Comparison of ENCODE assay signal across 7 cellular contexts in genomic region chr3:197661874-197662273, GRCh38.
DNase-seq lines count a peak whose midpoint lies in the region; ATAC-seq and TF ChIP-seq lines count a peak whose summit lies in the region.
"Not testable (repeated sequence)": the region's sequence is repeated elsewhere in the genome, so short reads cannot be mapped to it uniquely, and the experiment has no call there.

No MANE protein-coding gene starts in this region.

- H3K79me2 ChIP-seq in Karpas-422 (ENCODE audit: low read length), result not testable (repeated sequence)

- peak overlapping the region; percentile 19 for H3K27ac Mint-ChIP-seq in activated T-helper 2 cell treated with anti-CD3 and anti-CD28 coated beads, Interferon-gamma antibody, Interleukin-2, Interleukin-4, amounts not matched to agents 10 μg/mL and 5 μg/mL and 100 μg/mL, durations not matched to agents 14 hours and 24 hours and 36 hours
- H3K27ac Mint-ChIP-seq in endodermal cell; stimulated activated effector memory CD8-positive, alpha-beta T cell treated with anti-CD3 and anti-CD28 coated beads, Interleukin-12 subunit alpha, Interleukin-12 subunit beta, amount 100 ng/mL, for 72 hours: not testable (repeated sequence)

- not testable (repeated sequence) for H3K36me3 Mint-ChIP-seq in activated T-helper 2 cell treated with anti-CD3 and anti-CD28 coated beads, Interferon-gamma antibody, Interleukin-2, Interleukin-4, amounts not matched to agents 10 μg/mL and 5 μg/mL and 100 μg/mL, durations not matched to agents 14 hours and 24 hours and 36 hours (ENCODE audit: low read depth); endodermal cell (ENCODE audit: low read depth); stimulated activated effector memory CD8-positive, alpha-beta T cell treated with anti-CD3 and anti-CD28 coated beads, Interleukin-12 subunit alpha, Interleukin-12 subunit beta, amount 100 ng/mL, for 72 hours

- H3K4me3 Mint-ChIP-seq in activated T-helper 2 cell treated with anti-CD3 and anti-CD28 coated beads, Interferon-gamma antibody, Interleukin-2, Interleukin-4, amounts not matched to agents 10 μg/mL and 5 μg/mL and 100 μg/mL, durations not matched to agents 14 hours and 24 hours and 36 hours (ENCODE audit: low read depth); endodermal cell: not testable (repeated sequence)
- peak overlapping the region; percentile 45 for H3K4me3 Mint-ChIP-seq in stimulated activated effector memory CD8-positive, alpha-beta T cell treated with anti-CD3 and anti-CD28 coated beads, Interleukin-12 subunit alpha, Interleukin-12 subunit beta, amount 100 ng/mL, for 72 hours

- peaks cover 13% of the 10 kb centered on the region for H3K4me1 Mint-ChIP-seq in activated T-helper 2 cell treated with anti-CD3 and anti-CD28 coated beads, Interferon-gamma antibody, Interleukin-2, Interleukin-4, amounts not matched to agents 10 μg/mL and 5 μg/mL and 100 μg/mL, durations not matched to agents 14 hours and 24 hours and 36 hours (ENCODE audit: low read depth)
- not testable (repeated sequence) for H3K4me1 Mint-ChIP-seq in endodermal cell
- H3K4me1 Mint-ChIP-seq in stimulated activated effector memory CD8-positive, alpha-beta T cell treated with anti-CD3 and anti-CD28 coated beads, Interleukin-12 subunit alpha, Interleukin-12 subunit beta, amount 100 ng/mL, for 72 hours, result peaks cover 13% of the 10 kb centered on the region

- not testable (repeated sequence) for H3K9ac ChIP-seq in Karpas-422 (ENCODE audit: low read length); endodermal cell (ENCODE audit: extremely low read depth, low read length, poor library complexity, severe bottlenecking); neuronal stem cell (ENCODE audit: low read depth, low read length, poor library complexity)

- H3K9me2 ChIP-seq in Karpas-422 (replicated peaks; ENCODE audit: insufficient read depth, low read length), result not testable (repeated sequence)

- H3K27me3 ChIP-seq in Karpas-422 (ENCODE audit: low read length); endodermal cell (ENCODE audit: control insufficient read depth, insufficient read depth, low read length, poor library complexity, severe bottlenecking); neuronal stem cell (ENCODE audit: control insufficient read depth in 3 of 3, insufficient read depth in 3 of 3, low read depth in 1 of 3, low read length in 3 of 3): not testable (repeated sequence)

- H3K4me3 ChIP-seq in GM12865 (ENCODE audit: low read depth, low read length); Karpas-422 (ENCODE audit: low read length); endodermal cell (ENCODE audit: low read length); neuronal stem cell (ENCODE audit: low read length in 2 of 2): not testable (repeated sequence)

- not testable (repeated sequence) for TF ChIP-seq CTCF in GM12865 (IDR thresholded peaks at IDR 0.05; ENCODE audit: insufficient read depth, low read depth, low read length, missing control alignments); endodermal cell (conservative IDR thresholded peaks at IDR 0.05)

- H3K4me1 ChIP-seq in Karpas-422 (ENCODE audit: low read length), result peaks cover 13% of the 10 kb centered on the region
- not testable (repeated sequence) for H3K4me1 ChIP-seq in endodermal cell (ENCODE audit: control insufficient read depth, insufficient read depth, low read length); neuronal stem cell (ENCODE audit: control insufficient read depth in 2 of 2, insufficient read depth in 1 of 2, low read depth in 1 of 2, low read length in 2 of 2)

- not testable (repeated sequence) for H2BK120ac ChIP-seq in neuronal stem cell (ENCODE audit: low read depth, low read length)

- not testable (repeated sequence) for H3K36me3 ChIP-seq in Karpas-422 (ENCODE audit: insufficient read depth, low read length); endodermal cell (ENCODE audit: control insufficient read depth, insufficient read depth, low read length); neuronal stem cell (replicated peaks in 1 of 2; ENCODE audit: control insufficient read depth in 2 of 2, insufficient read depth in 2 of 2, low read length in 2 of 2)

- H2AFZ ChIP-seq in Karpas-422 (ENCODE audit: low read length), result not testable (repeated sequence)
- peak overlapping the region; percentile 45 for H2AFZ ChIP-seq in neuronal stem cell (ENCODE audit: low read length)

- DNase-seq in GM12865 (ENCODE audit: low read depth) (peak; percentile 0), Karpas-422 (peak; percentile 28), endodermal cell (peak; percentile 39)
- DNase-seq in activated CD8-positive, alpha-beta memory T cell treated with anti-CD3 and anti-CD28 coated beads for 24 hours, result peak; percentile 53
- not testable (repeated sequence) for DNase-seq in activated T-helper 2 cell treated with anti-CD3 and anti-CD28 coated beads, Interferon-gamma antibody, Interleukin-2, Interleukin-4, amounts not matched to agents 10 μg/mL and 5 μg/mL and 100 μg/mL, durations not matched to agents 14 hours and 24 hours and 36 hours (ENCODE audit: low spot score); neuronal stem cell (ENCODE audit: low spot score); stimulated activated effector memory CD8-positive, alpha-beta T cell treated with anti-CD3 and anti-CD28 coated beads, Interleukin-12 subunit alpha, Interleukin-12 subunit beta, amount 100 ng/mL, for 72 hours (ENCODE audit: low spot score in 2 of 2)

- H2BK5ac ChIP-seq in neuronal stem cell (ENCODE audit: low read length), result not testable (repeated sequence)

- intact Hi-C loops in activated T-helper 2 cell treated with anti-CD3 and anti-CD28 coated beads, Interferon-gamma antibody, Interleukin-2, Interleukin-4, amounts not matched to agents 10 μg/mL and 5 μg/mL and 100 μg/mL, durations not matched to agents 14 hours and 24 hours and 36 hours (cut with micrococcal nuclease), result not testable (repeated sequence)

- not testable (repeated sequence) for H3K9me3 ChIP-seq in Karpas-422 (ENCODE audit: low read length); endodermal cell (ENCODE audit: control insufficient read depth, low read length); neuronal stem cell (replicated peaks in 1 of 2; ENCODE audit: control insufficient read depth in 2 of 2, insufficient read depth in 1 of 2, low read depth in 1 of 2, low read length in 2 of 2)

- H4K20me1 ChIP-seq in Karpas-422 (ENCODE audit: insufficient read depth, low read depth, low read length), result not testable (repeated sequence)

- H2BK15ac ChIP-seq in neuronal stem cell (ENCODE audit: low read length), result not testable (repeated sequence)

- not testable (repeated sequence) for H3K4me2 ChIP-seq in Karpas-422 (ENCODE audit: low read depth, low read length, poor library complexity, severe bottlenecking); neuronal stem cell (ENCODE audit: insufficient read depth, low read length, poor library complexity, severe bottlenecking)

- not testable (repeated sequence) for H3K79me1 ChIP-seq in neuronal stem cell (ENCODE audit: low read depth, low read length)

- H3K27ac ChIP-seq in Karpas-422 (ENCODE audit: low read length); endodermal cell (ENCODE audit: low read depth, low read length); neuronal stem cell (replicated peaks; ENCODE audit: low read length): not testable (repeated sequence)

- not testable (repeated sequence) for H3K9me3 Mint-ChIP-seq in activated T-helper 2 cell treated with anti-CD3 and anti-CD28 coated beads, Interferon-gamma antibody, Interleukin-2, Interleukin-4, amounts not matched to agents 10 μg/mL and 5 μg/mL and 100 μg/mL, durations not matched to agents 14 hours and 24 hours and 36 hours; endodermal cell; stimulated activated effector memory CD8-positive, alpha-beta T cell treated with anti-CD3 and anti-CD28 coated beads, Interleukin-12 subunit alpha, Interleukin-12 subunit beta, amount 100 ng/mL, for 72 hours

- not testable (repeated sequence) for H3K14ac ChIP-seq in neuronal stem cell (ENCODE audit: low read length)

- WGBS in endodermal cell (ENCODE audit: insufficient coverage in 1 of 2, insufficient read length in 1 of 2), 2 experiments, result 89% methylated on average over 11 of the region's 15 CpGs; no CpG with 5 or more reads in 1 of the 2 experiments
- WGBS in neuronal stem cell (ENCODE audit: extremely low coverage in 2 of 2, insufficient read length in 2 of 2, insufficient replicate concordance in 1 of 2), 2 donors, result no CpG with 5 or more reads among the region's 15 CpGs

- not testable (repeated sequence) for H2AK5ac ChIP-seq in neuronal stem cell (ENCODE audit: low read depth, low read length)

- H4K8ac ChIP-seq in neuronal stem cell (ENCODE audit: low read depth, low read length), result not testable (repeated sequence)

- ATAC-seq in stimulated activated effector memory CD8-positive, alpha-beta T cell treated with anti-CD3 and anti-CD28 coated beads, Interleukin-12 subunit alpha, Interleukin-12 subunit beta, amount 100 ng/mL, for 72 hours, result not testable (repeated sequence)

- not testable (repeated sequence) for H3K23ac ChIP-seq in neuronal stem cell (ENCODE audit: low read depth, low read length, poor library complexity)

- not testable (repeated sequence) for H2BK12ac ChIP-seq in neuronal stem cell (ENCODE audit: low read length)

- not testable (repeated sequence) for H3K4ac ChIP-seq in neuronal stem cell (ENCODE audit: low read length)

- not testable (repeated sequence) for H3K27me3 Mint-ChIP-seq in activated T-helper 2 cell treated with anti-CD3 and anti-CD28 coated beads, Interferon-gamma antibody, Interleukin-2, Interleukin-4, amounts not matched to agents 10 μg/mL and 5 μg/mL and 100 μg/mL, durations not matched to agents 14 hours and 24 hours and 36 hours (ENCODE audit: low read depth); endodermal cell (ENCODE audit: insufficient read depth)

- peak overlapping the region; percentile 11 for H3K18ac ChIP-seq in neuronal stem cell (ENCODE audit: low read length)

- H4K91ac ChIP-seq in neuronal stem cell (ENCODE audit: low read depth, low read length, poor library complexity), result not testable (repeated sequence)
